In genomic region chr10:69840773-69841172, GRCh38 we compare ENCODE assay signal across 13 cellular contexts. TPM values are rescaled to one million over a fixed set of nuclear protein-coding genes. Genes with fewer than 3 reads are reported as not detected.
A peak's percentile ranks its signal among the peaks of the same experiment; 100 is the strongest.
DNase-seq lines count a peak whose midpoint lies in the region; ATAC-seq and TF ChIP-seq lines count a peak whose summit lies in the region.
"Had no signal": no experiment of that assay in that cellular context is flagged by ENCODE, and none has a peak within 500 bp of the region (broad histone marks: within the 10 kb centered on the region; RNA-seq: fewer than 3 reads in every experiment).

No MANE protein-coding gene starts in this region.

- 95% methylated on average over 5 of the region's 9 CpGs for WGBS in SK-N-SH (ENCODE audit: low lambda C conversion rate)

- no peaks in the 10 kb centered on the region for H3F3A ChIP-seq in SK-N-SH (replicated peaks; ENCODE audit: insufficient read depth)
- peaks cover 21% of the 10 kb centered on the region for H3F3A ChIP-seq in neural progenitor cell (ENCODE audit: low read depth)

- H3K9me2 ChIP-seq in SK-N-SH, result no peaks in the 10 kb centered on the region

- CTCF ChIA-PET in SK-N-SH (lab: Yijun Ruan, JAX), result interaction anchor here (1.0 to 2.1 kb wide), 3 partner anchors 40 to 117 kb away, joined by 3 to 5 read pairs (median 5); no protein-coding TSS in a partner anchor

- ATAC-seq in SK-N-SH treated with all-trans-retinoic acid at 6 μM for 48 hours, result no peak
- no peak for ATAC-seq in GM19397 (IDR thresholded peaks at IDR 0.05; ENCODE audit: unreplicated experiment)

- peaks cover 9% of the 10 kb centered on the region for H3K27me3 Mint-ChIP-seq in neural progenitor cell (ENCODE audit: insufficient read depth, low read depth)

- TF ChIP-seq RAD21 in SK-N-SH (IDR thresholded peaks at IDR 0.05; ENCODE audit: low read length), result no peak

- H3K9me3 ChIP-seq in SK-N-SH (no peaks in the 10 kb centered on the region), BLaER1 (no peaks in the 10 kb centered on the region), WERI-Rb-1 (ENCODE audit: severe bottlenecking) (no peaks in the 10 kb centered on the region), neural progenitor cell (ENCODE audit: low read depth) (no peaks in the 10 kb centered on the region)

- in situ Hi-C loops in GM13977 (cut with MboI; ENCODE audit: low pct_unique_long_range_greater_than_20kb, low sequenced_read_pairs, unreplicated experiment), result no loop called here

- H3K9ac ChIP-seq in SK-N-SH, result 0 out of 2 replicates have a peak overlapping the region, but pooled peaks have one; percentile 19
- no peak overlapping the region for H3K9ac ChIP-seq in BLaER1
- H3K9ac ChIP-seq in neural progenitor cell, result no peak overlapping the region

- peaks cover 7% of the 10 kb centered on the region; the same call in 1 of the 2 replicates for H3K79me2 ChIP-seq in SK-N-SH (ENCODE audit: insufficient read depth)
- H3K79me2 ChIP-seq in neural progenitor cell (ENCODE audit: low read depth), result no peaks in the 10 kb centered on the region

- TF ChIP-seq EP300 in SK-N-SH (IDR thresholded peaks at IDR 0.05; ENCODE audit: borderline replicate concordance in 1 of 2, low read depth in 1 of 2, low read length in 1 of 2), result no peak

- H3K4me3 ChIP-seq in SK-N-SH (ENCODE audit: low read depth in 2 of 2, low read length in 1 of 2) (no peak overlapping the region), BLaER1 (no peak overlapping the region), WERI-Rb-1 (ENCODE audit: low read depth, low read length) (no peak overlapping the region), neural progenitor cell (no peak overlapping the region)

- H3K36me3 ChIP-seq in SK-N-SH (replicated peaks in 1 of 2; ENCODE audit: control insufficient read depth in 1 of 2, insufficient read depth in 2 of 2, low read length in 1 of 2), result no peaks in the 10 kb centered on the region
- H3K36me3 ChIP-seq in BLaER1, result no peaks in the 10 kb centered on the region
- H3K36me3 ChIP-seq in WERI-Rb-1, result no peaks in the 10 kb centered on the region
- no peaks in the 10 kb centered on the region for H3K36me3 ChIP-seq in neural progenitor cell

- H3K27me3 ChIP-seq in SK-N-SH (ENCODE audit: insufficient read depth) (no peaks in the 10 kb centered on the region), BLaER1 (no peaks in the 10 kb centered on the region), WERI-Rb-1 (ENCODE audit: insufficient read depth, low read depth, severe bottlenecking) (no peaks in the 10 kb centered on the region), neural progenitor cell (no peaks in the 10 kb centered on the region)

- H3K4me1 ChIP-seq in SK-N-SH (ENCODE audit: control insufficient read depth in 1 of 2, insufficient read depth in 2 of 2, low read depth in 1 of 2, low read length in 1 of 2) (peaks cover 20 to 28% of the 10 kb centered on the region in 2 experiments), BLaER1 (peaks cover 51% of the 10 kb centered on the region), neural progenitor cell (peaks cover 24% of the 10 kb centered on the region)

- peaks cover 39% of the 10 kb centered on the region for H3K4me1 Mint-ChIP-seq in neural progenitor cell

- H2AFZ ChIP-seq in SK-N-SH (ENCODE audit: low read depth) (no peak overlapping the region), neural progenitor cell (replicated peaks) (no peak overlapping the region)

- POLR2A ChIA-PET in SK-N-SH (lab: Yijun Ruan, JAX), result no interaction called here

- H3K9me3 Mint-ChIP-seq in neural progenitor cell, result no peaks in the 10 kb centered on the region
- H3K9me3 Mint-ChIP-seq: CD4-positive, CD25-positive, alpha-beta regulatory T cell had no signal

- H3K4me2 ChIP-seq in SK-N-SH, result no peak overlapping the region
- H3K4me2 ChIP-seq in BLaER1, result peak overlapping the region; percentile 42
- H3K4me2 ChIP-seq in neural progenitor cell, result peak overlapping the region; percentile 12

- DNase-seq in SK-N-SH (no peak), WERI-Rb-1 (no peak), neural progenitor cell (ENCODE audit: low spot score) (no peak), GM13977 (ENCODE audit: low spot score) (no peak)
- DNase-seq: CD4-positive, CD25-positive, alpha-beta regulatory T cell; DMS53; GF-D8; HCEC 1CT had no signal

- H3K27ac Mint-ChIP-seq in neural progenitor cell, result no peak overlapping the region
- H3K27ac Mint-ChIP-seq: CD4-positive, CD25-positive, alpha-beta regulatory T cell had no signal

- TF ChIP-seq CTCF in SK-N-SH (IDR thresholded peaks at IDR 0.05), result no peak
- no peak for TF ChIP-seq CTCF in WERI-Rb-1 (IDR thresholded peaks at IDR 0.05; ENCODE audit: low read depth, low read length)
- no peak for TF ChIP-seq CTCF in neural progenitor cell (IDR thresholded peaks at IDR 0.05)
- no peak for TF ChIP-seq CTCF in GM13977 (IDR thresholded peaks at IDR 0.05; ENCODE audit: extremely low read depth, insufficient read depth, missing control alignments)

- no peaks in the 10 kb centered on the region for H3K36me3 Mint-ChIP-seq in neural progenitor cell
- H3K36me3 Mint-ChIP-seq: CD4-positive, CD25-positive, alpha-beta regulatory T cell had no signal

- H3K4me3 Mint-ChIP-seq in neural progenitor cell, result no peak overlapping the region
- H3K4me3 Mint-ChIP-seq: CD4-positive, CD25-positive, alpha-beta regulatory T cell had no signal

- no peaks in the 10 kb centered on the region for H4K20me1 ChIP-seq in SK-N-SH (ENCODE audit: insufficient read depth)
- no peaks in the 10 kb centered on the region for H4K20me1 ChIP-seq in BLaER1
- no peaks in the 10 kb centered on the region for H4K20me1 ChIP-seq in neural progenitor cell (ENCODE audit: low read depth)

- H3K27ac ChIP-seq in SK-N-SH (ENCODE audit: low read depth in 2 of 2, low read length in 1 of 2) (no peak overlapping the region), BLaER1 (no peak overlapping the region), WERI-Rb-1 (peak overlapping the region; percentile 42), neural progenitor cell (no peak overlapping the region)
- H3K27ac ChIP-seq: 22Rv1, HL-60 had no signal

TF ChIP-seq in SK-N-SH, 30 proteins besides CTCF, POLR2A, EP300 and RAD21:
- no peak for TF ChIP-seq CHD2 (IDR thresholded peaks at IDR 0.05; ENCODE audit: low read length, partially characterized antibody)

TF ChIP-seq in SK-N-SH treated with all-trans-retinoic acid at 6 μM for 48 hours, 23 proteins besides CTCF, POLR2A, EP300 and RAD21:
- TF ChIP-seq ZNF8 (CRISPR knock-in tag; IDR thresholded peaks at IDR 0.05), result no peak
- TF ChIP-seq OSR1 (CRISPR knock-in tag; IDR thresholded peaks at IDR 0.05), result no peak
- TF ChIP-seq GLIS3 (CRISPR knock-in tag; IDR thresholded peaks at IDR 0.05), result no peak
- no peak for TF ChIP-seq ZFP3 (CRISPR knock-in tag; IDR thresholded peaks at IDR 0.05)
- TF ChIP-seq PPARA (CRISPR knock-in tag; IDR thresholded peaks at IDR 0.05; ENCODE audit: borderline replicate concordance), result no peak
- TF ChIP-seq ISL1 (CRISPR knock-in tag; IDR thresholded peaks at IDR 0.05), result no peak
- TF ChIP-seq SNAI2 (CRISPR knock-in tag; IDR thresholded peaks at IDR 0.05), result no peak
- no peak for TF ChIP-seq ZNF70 (CRISPR knock-in tag; IDR thresholded peaks at IDR 0.05)
- no peak for TF ChIP-seq TCF4 (CRISPR knock-in tag; IDR thresholded peaks at IDR 0.05; ENCODE audit: borderline replicate concordance)

RNA-seq across cellular contexts. Expression of gene COL13A1, which starts 39.1 kb away (rescaled TPM):
- 21.0 and 26.7 TPM in 2 replicates for polyA plus RNA-seq in SK-N-SH (2012; rRNA removed)
- 17.1 and 23.2 TPM in 2 replicates for polyA plus RNA-seq in SK-N-SH (2012; cell fraction: cytosol; rRNA removed)
- 37.4 and 37.6 TPM in 2 replicates for polyA plus RNA-seq in SK-N-SH (2012; cell fraction: nucleus; rRNA removed)
- 1.3 and 9.5 TPM in 2 replicates for total RNA-seq in neural progenitor cell (ENCODE audit: low replicate concordance)
- total RNA-seq: CD4-positive, CD25-positive, alpha-beta regulatory T cell had no signal
- polyA plus RNA-seq: CD4-positive, CD25-positive, alpha-beta regulatory T cell had no signal
